Comparison of ENCODE assay signal across 8 cellular contexts in the genomic region with DNA sequence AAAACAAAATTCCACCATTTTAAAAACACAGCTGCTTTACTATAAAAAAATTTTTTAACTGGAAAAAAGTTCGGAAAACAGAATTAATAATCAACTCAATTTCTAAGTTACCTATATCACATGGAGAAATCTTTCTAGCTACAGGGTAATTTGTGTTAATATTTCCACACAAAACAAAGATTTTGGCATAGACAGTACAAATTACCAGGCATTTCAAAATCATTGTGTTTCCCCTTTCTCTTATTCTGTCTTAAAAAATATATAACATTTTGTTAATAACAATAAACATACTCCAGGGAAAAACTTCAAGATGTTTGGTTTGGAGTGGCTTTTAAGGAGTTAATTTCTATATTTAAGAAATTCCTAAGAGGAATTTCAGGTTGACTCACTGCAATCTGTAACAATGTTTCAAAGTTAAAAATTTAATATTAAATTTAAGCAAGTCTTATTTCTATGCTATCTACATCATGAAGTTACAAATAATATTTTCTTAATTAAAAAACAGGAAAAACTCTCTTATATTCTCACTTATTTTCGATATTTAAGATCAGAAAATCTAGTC.
DNase-seq lines count a peak whose midpoint lies in the region; ATAC-seq lines count a peak whose summit lies in the region.

No MANE protein-coding gene starts in this region.

- H3K4me3 ChIP-seq in iPS-18a (ENCODE audit: low read length) (peak overlapping the region; percentile 95), stomach smooth muscle (ENCODE audit: low read length in 2 of 2) (peak overlapping the region; percentile 81 to 84)

- H3K9ac ChIP-seq in iPS-18a (ENCODE audit: low read length) (peak overlapping the region; percentile 98), stomach smooth muscle (ENCODE audit: low read length in 2 of 2) (peak overlapping the region; percentile 3 to 95)

- H3K4me1 Mint-ChIP-seq in T-helper 1 cell treated with Interleukin-12 subunit alpha and Interleukin-12 subunit beta and Interleukin-4 antibody, amounts not matched to agents 30 μg/mL and 1 μg/mL, for 36 hours (ENCODE audit: low read depth): peaks cover 30% of the 10 kb centered on the region
- H3K4me1 Mint-ChIP-seq in activated T-helper 2 cell treated with anti-CD3 and anti-CD28 coated beads, Interferon-gamma antibody, Interleukin-2, Interleukin-4, amounts not matched to agents 10 μg/mL and 5 μg/mL and 100 μg/mL, durations not matched to agents 14 hours and 24 hours and 36 hours (ENCODE audit: low read depth): peaks cover 36% of the 10 kb centered on the region

- no peak for ATAC-seq in GM18517 (IDR thresholded peaks at IDR 0.05; ENCODE audit: unreplicated experiment)
- no peak for ATAC-seq in GM21360 (IDR thresholded peaks at IDR 0.05; ENCODE audit: unreplicated experiment)
- ATAC-seq in HG03439 (IDR thresholded peaks at IDR 0.05; ENCODE audit: unreplicated experiment): no peak

- DNase-seq in T-helper 1 cell: no peak
- no peak for DNase-seq in activated T-helper 2 cell treated with anti-CD3 and anti-CD28 coated beads, Interferon-gamma antibody, Interleukin-2, Interleukin-4, amounts not matched to agents 10 μg/mL and 5 μg/mL and 100 μg/mL, durations not matched to agents 14 hours and 24 hours and 36 hours (ENCODE audit: low spot score)

- peak overlapping the region; percentile 88 for H3K27ac Mint-ChIP-seq in T-helper 1 cell treated with Interleukin-12 subunit alpha and Interleukin-12 subunit beta and Interleukin-4 antibody, amounts not matched to agents 30 μg/mL and 1 μg/mL, for 36 hours
- H3K27ac Mint-ChIP-seq in activated T-helper 2 cell treated with anti-CD3 and anti-CD28 coated beads, Interferon-gamma antibody, Interleukin-2, Interleukin-4, amounts not matched to agents 10 μg/mL and 5 μg/mL and 100 μg/mL, durations not matched to agents 14 hours and 24 hours and 36 hours: peak overlapping the region; percentile 93

- H3K9me3 Mint-ChIP-seq in T-helper 1 cell treated with Interleukin-12 subunit alpha and Interleukin-12 subunit beta and Interleukin-4 antibody, amounts not matched to agents 30 μg/mL and 1 μg/mL, for 36 hours: no peaks in the 10 kb centered on the region
- H3K9me3 Mint-ChIP-seq in activated T-helper 2 cell treated with anti-CD3 and anti-CD28 coated beads, Interferon-gamma antibody, Interleukin-2, Interleukin-4, amounts not matched to agents 10 μg/mL and 5 μg/mL and 100 μg/mL, durations not matched to agents 14 hours and 24 hours and 36 hours: no peaks in the 10 kb centered on the region

- H3K4me1 ChIP-seq in iPS-18a (ENCODE audit: control insufficient read depth, low read depth, low read length) (peaks cover 15% of the 10 kb centered on the region), stomach smooth muscle (ENCODE audit: control insufficient read depth, insufficient read depth, low read length) (no peaks in the 10 kb centered on the region)

- H3K27ac ChIP-seq in iPS-18a (ENCODE audit: low read length): peak overlapping the region; percentile 29
- H3K27ac ChIP-seq in stomach smooth muscle (ENCODE audit: low read length): no peak overlapping the region

- H3K27me3 ChIP-seq in iPS-18a (ENCODE audit: control insufficient read depth, insufficient read depth, low read length): no peaks in the 10 kb centered on the region
- H3K27me3 ChIP-seq in stomach smooth muscle (ENCODE audit: control insufficient read depth in 1 of 2, insufficient read depth in 2 of 2, low read length in 2 of 2): no peaks in the 10 kb centered on the region

- H3K4me3 Mint-ChIP-seq in T-helper 1 cell treated with Interleukin-12 subunit alpha and Interleukin-12 subunit beta and Interleukin-4 antibody, amounts not matched to agents 30 μg/mL and 1 μg/mL, for 36 hours: peak overlapping the region; percentile 95
- H3K4me3 Mint-ChIP-seq in activated T-helper 2 cell treated with anti-CD3 and anti-CD28 coated beads, Interferon-gamma antibody, Interleukin-2, Interleukin-4, amounts not matched to agents 10 μg/mL and 5 μg/mL and 100 μg/mL, durations not matched to agents 14 hours and 24 hours and 36 hours (ENCODE audit: low read depth): peak overlapping the region; percentile 97

- intact Hi-C loops in activated T-helper 2 cell treated with anti-CD3 and anti-CD28 coated beads, Interferon-gamma antibody, Interleukin-2, Interleukin-4, amounts not matched to agents 10 μg/mL and 5 μg/mL and 100 μg/mL, durations not matched to agents 14 hours and 24 hours and 36 hours (cut with micrococcal nuclease): loop anchor here (2.0 to 10.0 kb wide), 8 partner anchors 49 to 1368 kb away; partner anchors contain the start of genes EGR2 and NRBF2

- peaks cover 27% of the 10 kb centered on the region for H3K36me3 ChIP-seq in iPS-18a (ENCODE audit: control insufficient read depth, low read depth, low read length)
- peaks cover 0 to 6% of the 10 kb centered on the region in 2 donors for H3K36me3 ChIP-seq in stomach smooth muscle (ENCODE audit: control insufficient read depth in 2 of 2, insufficient read depth in 2 of 2, low read length in 2 of 2)

- H3K27me3 Mint-ChIP-seq in T-helper 1 cell treated with Interleukin-12 subunit alpha and Interleukin-12 subunit beta and Interleukin-4 antibody, amounts not matched to agents 30 μg/mL and 1 μg/mL, for 36 hours (ENCODE audit: low read depth): no peaks in the 10 kb centered on the region
- no peaks in the 10 kb centered on the region for H3K27me3 Mint-ChIP-seq in activated T-helper 2 cell treated with anti-CD3 and anti-CD28 coated beads, Interferon-gamma antibody, Interleukin-2, Interleukin-4, amounts not matched to agents 10 μg/mL and 5 μg/mL and 100 μg/mL, durations not matched to agents 14 hours and 24 hours and 36 hours (ENCODE audit: low read depth)

- H3K9me3 ChIP-seq in iPS-18a (ENCODE audit: control insufficient read depth, low read depth, low read length) (no peaks in the 10 kb centered on the region), stomach smooth muscle (ENCODE audit: control insufficient read depth in 2 of 2, low read length in 2 of 2) (no peaks in the 10 kb centered on the region)

- H3K36me3 Mint-ChIP-seq in T-helper 1 cell treated with Interleukin-12 subunit alpha and Interleukin-12 subunit beta and Interleukin-4 antibody, amounts not matched to agents 30 μg/mL and 1 μg/mL, for 36 hours (ENCODE audit: low read depth): peaks cover 19% of the 10 kb centered on the region
- H3K36me3 Mint-ChIP-seq in activated T-helper 2 cell treated with anti-CD3 and anti-CD28 coated beads, Interferon-gamma antibody, Interleukin-2, Interleukin-4, amounts not matched to agents 10 μg/mL and 5 μg/mL and 100 μg/mL, durations not matched to agents 14 hours and 24 hours and 36 hours (ENCODE audit: low read depth): peaks cover 24% of the 10 kb centered on the region
